Comparison of ENCODE assay signal across 8 cellular contexts in genomic region chr13:80341771-80342271, GRCh38. TPM values are rescaled to one million over a fixed set of nuclear protein-coding genes. Genes with fewer than 3 reads are reported as not detected.
DNase-seq lines count a peak whose midpoint lies in the region; FAIRE-seq and TF ChIP-seq lines count a peak whose summit lies in the region.

No MANE protein-coding gene starts in this region.

- DNase-seq in ELF-1 (ENCODE audit: low read depth, low spot score) (peak; percentile 77), NCI-H1092 treated with DMSO at 0.1 percent for 48 hours (lab: John Stamatoyannopoulos, UW) (peak; percentile 72), amygdala (lab: John Stamatoyannopoulos, UW) (peak in 35 of 56 donors; percentile 2 to 81 (median 42)), hippocampal formation (lab: John Stamatoyannopoulos, UW) (peak; percentile 66 to 72), renal cortical epithelial cell (ENCODE audit: low read depth) (peak; percentile 61), D721Med (ENCODE audit: insufficient read length, low spot score) (no peak)
- no peak for DNase-seq in activated naive CD4-positive, alpha-beta T cell (lab: John Stamatoyannopoulos, UW)
- no peak for DNase-seq in stimulated activated CD4-positive, alpha-beta T cell treated with anti-CD3 and anti-CD28 coated beads, Interleukin-12 subunit alpha, Interleukin-12 subunit beta, amount 100 ng/mL, for 4 hours

- TF ChIP-seq CTCF in D721Med (IDR thresholded peaks at IDR 0.05; ENCODE audit: insufficient read depth, missing control alignments): no peak

- FAIRE-seq in D721Med (lab: Jason Lieb, UNC): no peak

RNA-seq across cellular contexts. Expression of gene SPRY2, which starts 0.9 kb away (rescaled TPM):
- total RNA-seq in renal cortical epithelial cell: 9.3 and 10.6 TPM in 2 replicates

Comparison
In these comparisons a context has a peak if more than half of its experiments do, and no peak if none do; other contexts are left out.
1. DNase-seq: peak in ELF-1 (single experiment), NCI-H1092 treated with DMSO at 0.1 percent for 48 hours (single experiment), amygdala (35 of 56), hippocampal formation (2 of 2) and renal cortical epithelial cell (single experiment); none in activated naive CD4-positive, alpha-beta T cell (0 of 4), D721Med (single experiment) and stimulated activated CD4-positive, alpha-beta T cell treated with anti-CD3 and anti-CD28 coated beads, Interleukin-12 subunit alpha, Interleukin-12 subunit beta, amount 100 ng/mL, for 4 hours (single experiment).